ENCODE assay signal across 13 cellular contexts in the genomic region with DNA sequence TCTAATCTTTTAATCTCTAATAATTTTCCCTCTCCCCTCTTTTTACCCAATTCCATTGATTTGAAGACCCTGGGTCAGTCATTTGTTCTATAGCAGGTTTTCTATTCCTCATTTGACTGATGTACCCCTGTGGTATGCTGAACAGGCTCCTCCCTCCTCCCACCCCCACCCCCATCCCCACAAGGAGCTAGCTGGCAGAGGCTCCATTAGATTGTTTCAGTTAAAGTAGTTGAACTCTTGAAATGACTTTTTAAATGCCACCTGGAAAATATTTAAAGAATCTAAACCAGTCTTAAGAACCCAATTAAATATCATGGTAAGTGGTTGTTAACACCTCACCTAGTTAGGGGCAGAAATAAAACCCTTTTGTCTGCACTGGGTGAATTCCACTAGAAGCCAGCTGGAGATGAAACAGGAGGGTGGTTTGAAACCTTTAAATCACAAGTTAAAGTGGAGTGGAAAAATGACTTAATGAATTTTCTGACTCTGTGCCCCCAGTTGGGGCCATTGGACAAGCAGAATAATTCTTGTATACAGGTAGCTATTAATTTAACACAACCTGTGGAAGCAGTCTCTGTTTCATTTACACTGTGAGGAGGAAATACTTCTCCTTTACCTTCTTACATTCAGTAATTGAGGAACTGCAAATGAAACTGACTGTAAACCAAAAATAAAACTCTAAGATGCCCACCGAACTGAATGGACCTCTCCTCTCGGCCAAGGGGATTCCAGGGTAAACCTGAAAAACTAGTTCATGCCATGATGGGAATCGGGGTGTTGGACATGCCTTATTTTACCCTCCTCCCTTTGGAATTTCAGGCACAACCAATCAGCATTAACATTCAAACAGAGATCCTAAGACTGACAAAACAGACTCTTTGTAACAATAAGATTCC. TPM values are rescaled to one million over a fixed set of nuclear protein-coding genes. Genes with fewer than 3 reads are reported as not detected.
DNase-seq lines count a peak whose midpoint lies in the region; ATAC-seq and TF ChIP-seq lines count a peak whose summit lies in the region.
"Had no signal": no experiment of that assay in that cellular context is flagged by ENCODE, and none has a peak within 500 bp of the region (broad histone marks: within the 10 kb centered on the region; RNA-seq: fewer than 3 reads in every experiment).

No MANE protein-coding gene starts in this region.

- peaks cover 1% of the 10 kb centered on the region for H3K36me3 Mint-ChIP-seq in activated naive CD8-positive, alpha-beta T cell treated with anti-CD3 and anti-CD28 coated beads, Interleukin-2, amount 50 U/mL, for 24 hours (ENCODE audit: low read depth)
- H3K36me3 Mint-ChIP-seq in activated naive CD8-positive, alpha-beta T cell treated with anti-CD3 and anti-CD28 coated beads for 36 hours = no peaks in the 10 kb centered on the region
- peaks cover 5% of the 10 kb centered on the region; the same call in 1 of the 2 replicates for H3K36me3 Mint-ChIP-seq in WTC11

- H3K27ac ChIP-seq in upper lobe of right lung (no peak overlapping the region), WERI-Rb-1 (no peak overlapping the region)

- H3K4me1 ChIP-seq in upper lobe of right lung = no peaks in the 10 kb centered on the region

- TF ChIP-seq CTCF in WTC11 (IDR thresholded peaks at IDR 0.05) (no peak), upper lobe of right lung (IDR thresholded peaks at IDR 0.05) (no peak), WERI-Rb-1 (IDR thresholded peaks at IDR 0.05; ENCODE audit: low read depth, low read length) (no peak)

- no peak overlapping the region for H3K4me3 Mint-ChIP-seq in activated naive CD8-positive, alpha-beta T cell treated with anti-CD3 and anti-CD28 coated beads, Interleukin-2, amount 50 U/mL, for 24 hours
- no peak overlapping the region for H3K4me3 Mint-ChIP-seq in activated naive CD8-positive, alpha-beta T cell treated with anti-CD3 and anti-CD28 coated beads for 36 hours
- H3K4me3 Mint-ChIP-seq in WTC11 = peak overlapping the region; percentile 14; the same call in 1 of the 2 replicates

- peak; percentile 89 for ATAC-seq in activated naive CD8-positive, alpha-beta T cell treated with anti-CD3 and anti-CD28 coated beads, Interleukin-2, amount 50 U/mL, for 24 hours
- ATAC-seq in HG02885 (IDR thresholded peaks at IDR 0.05; ENCODE audit: poor library complexity, unreplicated experiment) = peak; percentile 83
- peak; percentile 71 for ATAC-seq in WTC11
- ATAC-seq in upper lobe of right lung = peak; percentile 48

- intact Hi-C loops in upper lobe of right lung (cut with DNase I) = no loop called here

- no peaks in the 10 kb centered on the region for H3K36me3 ChIP-seq in upper lobe of right lung
- H3K36me3 ChIP-seq in WERI-Rb-1 = no peaks in the 10 kb centered on the region

- no peaks in the 10 kb centered on the region for H3K9me3 ChIP-seq in upper lobe of right lung
- no peaks in the 10 kb centered on the region for H3K9me3 ChIP-seq in WERI-Rb-1 (ENCODE audit: severe bottlenecking)

- H3K27me3 ChIP-seq in upper lobe of right lung = no peaks in the 10 kb centered on the region
- H3K27me3 ChIP-seq in WERI-Rb-1 (ENCODE audit: insufficient read depth, low read depth, severe bottlenecking) = no peaks in the 10 kb centered on the region

- DNase-seq in activated naive CD8-positive, alpha-beta T cell treated with anti-CD3 and anti-CD28 coated beads, Interleukin-2, amount 50 U/mL, for 24 hours = no peak
- no peak for DNase-seq in activated naive CD8-positive, alpha-beta T cell treated with anti-CD3 and anti-CD28 coated beads for 36 hours
- no peak for DNase-seq in WTC11 (ENCODE audit: low spot score)
- no peak for DNase-seq in upper lobe of right lung
- DNase-seq in WERI-Rb-1 = no peak
- DNase-seq in NCI-H774 (lab: John Stamatoyannopoulos, UW) = no peak
- no peak for DNase-seq in HEK293T (ENCODE audit: extremely low spot score)
- DNase-seq: DMS79 treated with DMSO at 0.1 percent for 48 hours, glutamatergic neuron, NCI-H1417, retina, T-helper 1 cell had no signal

- peaks cover 45% of the 10 kb centered on the region for H3K4me1 Mint-ChIP-seq in activated naive CD8-positive, alpha-beta T cell treated with anti-CD3 and anti-CD28 coated beads, Interleukin-2, amount 50 U/mL, for 24 hours
- H3K4me1 Mint-ChIP-seq in activated naive CD8-positive, alpha-beta T cell treated with anti-CD3 and anti-CD28 coated beads for 36 hours = peaks cover 25% of the 10 kb centered on the region
- H3K4me1 Mint-ChIP-seq in WTC11 = peaks cover 28% of the 10 kb centered on the region

- no peaks in the 10 kb centered on the region for H3K9me3 Mint-ChIP-seq in activated naive CD8-positive, alpha-beta T cell treated with anti-CD3 and anti-CD28 coated beads, Interleukin-2, amount 50 U/mL, for 24 hours
- no peaks in the 10 kb centered on the region for H3K9me3 Mint-ChIP-seq in activated naive CD8-positive, alpha-beta T cell treated with anti-CD3 and anti-CD28 coated beads for 36 hours
- peaks cover 8% of the 10 kb centered on the region for H3K9me3 Mint-ChIP-seq in WTC11

- peak overlapping the region; percentile 66 for H3K27ac Mint-ChIP-seq in activated naive CD8-positive, alpha-beta T cell treated with anti-CD3 and anti-CD28 coated beads, Interleukin-2, amount 50 U/mL, for 24 hours
- no peak overlapping the region for H3K27ac Mint-ChIP-seq in activated naive CD8-positive, alpha-beta T cell treated with anti-CD3 and anti-CD28 coated beads for 36 hours
- peak overlapping the region; percentile 83 for H3K27ac Mint-ChIP-seq in WTC11

- H3K27me3 Mint-ChIP-seq in activated naive CD8-positive, alpha-beta T cell treated with anti-CD3 and anti-CD28 coated beads, Interleukin-2, amount 50 U/mL, for 24 hours = peaks cover 15% of the 10 kb centered on the region
- H3K27me3 Mint-ChIP-seq in activated naive CD8-positive, alpha-beta T cell treated with anti-CD3 and anti-CD28 coated beads for 36 hours = peaks cover 20% of the 10 kb centered on the region
- no peaks in the 10 kb centered on the region; the same call in 1 of the 2 replicates for H3K27me3 Mint-ChIP-seq in WTC11 (ENCODE audit: low read depth)

- POLR2A ChIA-PET in WTC11 (lab: Charles Lee) (no interaction called here), HEK293T (lab: Yijun Ruan, JAX) (no interaction called here)

- CTCF ChIA-PET in WTC11 (lab: Charles Lee) (interaction anchor here (0.6 to 0.9 kb wide), 2 partner anchors 152 to 504 kb away, joined by 3 read pairs; no protein-coding TSS in a partner anchor), HEK293T (lab: Yijun Ruan, JAX) (no interaction called here)

- H3K4me3 ChIP-seq in upper lobe of right lung = no peak overlapping the region
- H3K4me3 ChIP-seq in WERI-Rb-1 (ENCODE audit: low read depth, low read length) = no peak overlapping the region

TF ChIP-seq in WTC11, 78 proteins besides CTCF, POLR2A, EP300 and RAD21 (continues in another document):
- no peak for TF ChIP-seq EMX1 (CRISPR knock-in tag; IDR thresholded peaks at IDR 0.05)
- TF ChIP-seq ZNF138 (CRISPR knock-in tag; conservative IDR thresholded peaks at IDR 0.05) = no peak
- TF ChIP-seq, protein P1, sequence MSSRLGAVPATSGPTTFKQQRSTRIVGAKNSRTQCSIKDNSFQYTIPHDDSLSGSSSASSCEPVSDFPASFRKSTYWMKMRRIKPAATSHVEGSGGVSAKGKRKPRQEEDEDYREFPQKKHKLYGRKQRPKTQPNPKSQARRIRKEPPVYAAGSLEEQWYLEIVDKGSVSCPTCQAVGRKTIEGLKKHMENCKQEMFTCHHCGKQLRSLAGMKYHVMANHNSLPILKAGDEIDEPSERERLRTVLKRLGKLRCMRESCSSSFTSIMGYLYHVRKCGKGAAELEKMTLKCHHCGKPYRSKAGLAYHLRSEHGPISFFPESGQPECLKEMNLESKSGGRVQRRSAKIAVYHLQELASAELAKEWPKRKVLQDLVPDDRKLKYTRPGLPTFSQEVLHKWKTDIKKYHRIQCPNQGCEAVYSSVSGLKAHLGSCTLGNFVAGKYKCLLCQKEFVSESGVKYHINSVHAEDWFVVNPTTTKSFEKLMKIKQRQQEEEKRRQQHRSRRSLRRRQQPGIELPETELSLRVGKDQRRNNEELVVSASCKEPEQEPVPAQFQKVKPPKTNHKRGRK (CRISPR knock-in tag; IDR thresholded peaks at IDR 0.05; ENCODE audit: borderline replicate concordance) = no peak

TF ChIP-seq in HEK293T, 16 proteins besides CTCF, POLR2A, EP300 and RAD21:
- TF ChIP-seq ARNT (IDR thresholded peaks at IDR 0.05) (no peak), BHLHE40 (IDR thresholded peaks at IDR 0.05; ENCODE audit: borderline replicate concordance) (no peak), FOXK2 (IDR thresholded peaks at IDR 0.05) (no peak)

RNA-seq across cellular contexts. Expression of gene PRR5L, which starts 30.7 kb away (rescaled TPM):
- total RNA-seq in activated naive CD8-positive, alpha-beta T cell treated with anti-CD3 and anti-CD28 coated beads for 36 hours = 1 to 10 TPM; 6.0 to 6.9 TPM
- total RNA-seq in WTC11 (2021) (3.9 to 4.6 TPM (median 4.0 TPM) in 3 replicates), upper lobe of right lung (24.5 TPM)

RNA-seq across cellular contexts. Expression of gene COMMD9, which starts 37.5 kb away (rescaled TPM):
- 10 to 100 TPM; 51.1 to 56.9 TPM for total RNA-seq in activated naive CD8-positive, alpha-beta T cell treated with anti-CD3 and anti-CD28 coated beads for 36 hours
- total RNA-seq in WTC11 (2021) = 26.1 to 33.3 TPM (median 27.1 TPM) in 3 replicates
- 74.5 TPM for total RNA-seq in upper lobe of right lung
